In the genomic region with DNA sequence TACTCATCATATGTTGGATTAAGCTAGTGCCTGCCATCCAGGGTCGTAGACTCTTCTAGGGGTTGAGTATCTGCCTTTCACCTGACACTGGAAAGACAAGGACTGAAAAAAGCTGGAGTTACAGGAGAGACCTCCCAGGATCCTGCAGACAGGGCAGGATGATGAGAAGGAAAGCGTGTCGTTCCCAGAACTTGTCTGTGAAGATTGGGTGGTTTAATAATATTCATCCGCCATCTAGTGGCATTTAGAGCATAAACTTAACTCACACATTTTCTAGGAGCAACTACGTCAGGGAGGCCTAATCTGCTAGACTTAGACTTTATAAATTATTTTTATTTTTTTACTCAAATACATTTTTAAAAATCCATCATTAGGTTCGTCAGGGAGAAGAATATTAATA, we compare ENCODE assay signal across 1 cellular context.
TF ChIP-seq lines count a peak whose summit lies in the region.

No MANE protein-coding gene starts in this region.

TF ChIP-seq in HCT116, 20 proteins besides CTCF, POLR2A, EP300 and RAD21 (continued from another document):
- TF ChIP-seq, protein P1, sequence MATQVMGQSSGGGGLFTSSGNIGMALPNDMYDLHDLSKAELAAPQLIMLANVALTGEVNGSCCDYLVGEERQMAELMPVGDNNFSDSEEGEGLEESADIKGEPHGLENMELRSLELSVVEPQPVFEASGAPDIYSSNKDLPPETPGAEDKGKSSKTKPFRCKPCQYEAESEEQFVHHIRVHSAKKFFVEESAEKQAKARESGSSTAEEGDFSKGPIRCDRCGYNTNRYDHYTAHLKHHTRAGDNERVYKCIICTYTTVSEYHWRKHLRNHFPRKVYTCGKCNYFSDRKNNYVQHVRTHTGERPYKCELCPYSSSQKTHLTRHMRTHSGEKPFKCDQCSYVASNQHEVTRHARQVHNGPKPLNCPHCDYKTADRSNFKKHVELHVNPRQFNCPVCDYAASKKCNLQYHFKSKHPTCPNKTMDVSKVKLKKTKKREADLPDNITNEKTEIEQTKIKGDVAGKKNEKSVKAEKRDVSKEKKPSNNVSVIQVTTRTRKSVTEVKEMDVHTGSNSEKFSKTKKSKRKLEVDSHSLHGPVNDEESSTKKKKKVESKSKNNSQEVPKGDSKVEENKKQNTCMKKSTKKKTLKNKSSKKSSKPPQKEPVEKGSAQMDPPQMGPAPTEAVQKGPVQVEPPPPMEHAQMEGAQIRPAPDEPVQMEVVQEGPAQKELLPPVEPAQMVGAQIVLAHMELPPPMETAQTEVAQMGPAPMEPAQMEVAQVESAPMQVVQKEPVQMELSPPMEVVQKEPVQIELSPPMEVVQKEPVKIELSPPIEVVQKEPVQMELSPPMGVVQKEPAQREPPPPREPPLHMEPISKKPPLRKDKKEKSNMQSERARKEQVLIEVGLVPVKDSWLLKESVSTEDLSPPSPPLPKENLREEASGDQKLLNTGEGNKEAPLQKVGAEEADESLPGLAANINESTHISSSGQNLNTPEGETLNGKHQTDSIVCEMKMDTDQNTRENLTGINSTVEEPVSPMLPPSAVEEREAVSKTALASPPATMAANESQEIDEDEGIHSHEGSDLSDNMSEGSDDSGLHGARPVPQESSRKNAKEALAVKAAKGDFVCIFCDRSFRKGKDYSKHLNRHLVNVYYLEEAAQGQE (IDR thresholded peaks at IDR 0.05; ENCODE audit: low read depth) = no peak
- TF ChIP-seq SRF (IDR thresholded peaks at IDR 0.05; ENCODE audit: low read depth) (no peak), CBX3 (IDR thresholded peaks at IDR 0.05; ENCODE audit: low read depth) (no peak), EZH2 (IDR thresholded peaks at IDR 0.05) (no peak), JUND (IDR thresholded peaks at IDR 0.05) (no peak)
- TF ChIP-seq, protein P2, sequence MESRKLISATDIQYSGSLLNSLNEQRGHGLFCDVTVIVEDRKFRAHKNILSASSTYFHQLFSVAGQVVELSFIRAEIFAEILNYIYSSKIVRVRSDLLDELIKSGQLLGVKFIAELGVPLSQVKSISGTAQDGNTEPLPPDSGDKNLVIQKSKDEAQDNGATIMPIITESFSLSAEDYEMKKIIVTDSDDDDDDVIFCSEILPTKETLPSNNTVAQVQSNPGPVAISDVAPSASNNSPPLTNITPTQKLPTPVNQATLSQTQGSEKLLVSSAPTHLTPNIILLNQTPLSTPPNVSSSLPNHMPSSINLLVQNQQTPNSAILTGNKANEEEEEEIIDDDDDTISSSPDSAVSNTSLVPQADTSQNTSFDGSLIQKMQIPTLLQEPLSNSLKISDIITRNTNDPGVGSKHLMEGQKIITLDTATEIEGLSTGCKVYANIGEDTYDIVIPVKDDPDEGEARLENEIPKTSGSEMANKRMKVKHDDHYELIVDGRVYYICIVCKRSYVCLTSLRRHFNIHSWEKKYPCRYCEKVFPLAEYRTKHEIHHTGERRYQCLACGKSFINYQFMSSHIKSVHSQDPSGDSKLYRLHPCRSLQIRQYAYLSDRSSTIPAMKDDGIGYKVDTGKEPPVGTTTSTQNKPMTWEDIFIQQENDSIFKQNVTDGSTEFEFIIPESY (IDR thresholded peaks at IDR 0.05; ENCODE audit: extremely low read depth, insufficient replicate concordance, low read length) = no peak
